1 cellular context compared by ENCODE assay signal in the genomic region with DNA sequence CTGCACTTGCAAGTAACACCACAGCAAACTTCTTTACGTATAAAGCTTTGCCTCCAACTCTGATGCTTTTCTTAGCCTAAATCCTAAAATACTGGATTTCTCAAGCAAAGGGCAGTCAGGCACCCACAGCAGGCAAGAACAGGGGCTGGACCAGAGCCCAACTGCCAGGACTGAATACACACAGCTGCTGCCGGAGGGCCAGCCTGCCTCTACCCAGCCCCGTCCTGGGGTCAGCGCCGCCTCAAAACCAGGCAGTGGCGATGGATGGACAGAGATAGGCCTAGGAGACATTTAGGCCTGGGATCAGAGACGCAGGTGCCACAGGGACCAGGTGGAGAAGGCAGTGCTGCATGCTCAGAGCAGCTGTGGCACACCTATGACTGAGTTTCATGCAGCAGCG.
TF ChIP-seq lines count a peak whose summit lies in the region.

No MANE protein-coding gene starts in this region.

TF ChIP-seq in GM23338, 12 proteins besides CTCF, POLR2A, EP300 and RAD21 (continued from another document):
- TF ChIP-seq ETS1 (IDR thresholded peaks at IDR 0.05) = no peak
- no peak for TF ChIP-seq EZH2phosphoT487 (IDR thresholded peaks at IDR 0.05; ENCODE audit: unreplicated experiment)
- TF ChIP-seq ZNF331 (CRISPR knock-in tag; IDR thresholded peaks at IDR 0.05; ENCODE audit: low read depth) = no peak
- TF ChIP-seq EZH2 (IDR thresholded peaks at IDR 0.05; ENCODE audit: low read depth, unreplicated experiment) = no peak
- TF ChIP-seq POLR2AphosphoS5 (IDR thresholded peaks at IDR 0.05; ENCODE audit: low read depth) = no peak
- no peak for TF ChIP-seq JUNB (IDR thresholded peaks at IDR 0.05; ENCODE audit: unreplicated experiment)
- no peak for TF ChIP-seq NANOG (IDR thresholded peaks at IDR 0.05; ENCODE audit: borderline replicate concordance)
- TF ChIP-seq, protein P1, sequence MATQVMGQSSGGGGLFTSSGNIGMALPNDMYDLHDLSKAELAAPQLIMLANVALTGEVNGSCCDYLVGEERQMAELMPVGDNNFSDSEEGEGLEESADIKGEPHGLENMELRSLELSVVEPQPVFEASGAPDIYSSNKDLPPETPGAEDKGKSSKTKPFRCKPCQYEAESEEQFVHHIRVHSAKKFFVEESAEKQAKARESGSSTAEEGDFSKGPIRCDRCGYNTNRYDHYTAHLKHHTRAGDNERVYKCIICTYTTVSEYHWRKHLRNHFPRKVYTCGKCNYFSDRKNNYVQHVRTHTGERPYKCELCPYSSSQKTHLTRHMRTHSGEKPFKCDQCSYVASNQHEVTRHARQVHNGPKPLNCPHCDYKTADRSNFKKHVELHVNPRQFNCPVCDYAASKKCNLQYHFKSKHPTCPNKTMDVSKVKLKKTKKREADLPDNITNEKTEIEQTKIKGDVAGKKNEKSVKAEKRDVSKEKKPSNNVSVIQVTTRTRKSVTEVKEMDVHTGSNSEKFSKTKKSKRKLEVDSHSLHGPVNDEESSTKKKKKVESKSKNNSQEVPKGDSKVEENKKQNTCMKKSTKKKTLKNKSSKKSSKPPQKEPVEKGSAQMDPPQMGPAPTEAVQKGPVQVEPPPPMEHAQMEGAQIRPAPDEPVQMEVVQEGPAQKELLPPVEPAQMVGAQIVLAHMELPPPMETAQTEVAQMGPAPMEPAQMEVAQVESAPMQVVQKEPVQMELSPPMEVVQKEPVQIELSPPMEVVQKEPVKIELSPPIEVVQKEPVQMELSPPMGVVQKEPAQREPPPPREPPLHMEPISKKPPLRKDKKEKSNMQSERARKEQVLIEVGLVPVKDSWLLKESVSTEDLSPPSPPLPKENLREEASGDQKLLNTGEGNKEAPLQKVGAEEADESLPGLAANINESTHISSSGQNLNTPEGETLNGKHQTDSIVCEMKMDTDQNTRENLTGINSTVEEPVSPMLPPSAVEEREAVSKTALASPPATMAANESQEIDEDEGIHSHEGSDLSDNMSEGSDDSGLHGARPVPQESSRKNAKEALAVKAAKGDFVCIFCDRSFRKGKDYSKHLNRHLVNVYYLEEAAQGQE (IDR thresholded peaks at IDR 0.05; ENCODE audit: unreplicated experiment) = no peak
- no peak for TF ChIP-seq ZNF462 (CRISPR knock-in tag; IDR thresholded peaks at IDR 0.05)
